9 cellular contexts compared by ENCODE assay signal in the genomic region with DNA sequence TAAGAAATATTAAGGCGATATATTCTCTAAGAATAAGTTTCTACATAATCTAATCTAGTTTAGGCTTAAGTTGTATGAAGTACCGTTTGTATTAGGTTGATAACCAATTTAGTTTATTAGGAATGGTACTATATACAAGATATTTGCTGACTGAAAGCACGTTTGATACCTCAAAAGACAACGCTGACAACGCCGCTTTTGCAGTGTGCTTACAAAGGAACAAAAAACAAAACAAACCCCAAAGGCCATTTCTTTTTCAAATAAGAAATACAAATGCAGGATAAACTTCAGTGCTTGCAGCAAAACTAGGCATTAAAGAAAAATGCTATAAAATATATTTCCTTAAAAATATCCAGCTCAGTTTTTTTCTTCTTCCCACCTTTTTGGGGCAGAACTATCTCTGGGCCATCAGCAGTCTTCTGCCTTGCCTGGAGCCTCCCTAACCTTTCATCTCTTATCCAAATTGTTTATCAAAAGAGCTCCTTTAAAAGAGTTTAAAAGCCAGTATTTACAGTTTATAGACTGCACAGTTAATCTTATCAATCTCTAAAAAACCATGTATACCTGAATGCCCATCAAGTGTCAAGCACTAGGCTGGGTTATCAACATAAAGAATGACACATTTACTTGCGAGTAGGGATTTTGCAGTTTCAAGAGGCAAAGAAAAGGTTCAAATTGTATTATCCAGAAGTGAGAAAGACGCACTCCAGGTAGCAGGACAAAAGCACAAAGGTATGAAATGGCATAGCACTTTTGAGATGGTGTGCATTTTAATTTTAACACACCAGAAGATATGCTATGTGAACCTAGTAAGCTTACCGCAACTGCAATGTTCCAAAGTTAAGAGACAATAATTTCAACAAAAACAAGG. TPM values are rescaled to one million over a fixed set of nuclear protein-coding genes. Genes with fewer than 3 reads are reported as not detected.
A peak's percentile ranks its signal among the peaks of the same experiment; 100 is the strongest.
DNase-seq lines count a peak whose midpoint lies in the region; ATAC-seq, FAIRE-seq and TF ChIP-seq lines count a peak whose summit lies in the region.
"Had no signal": no experiment of that assay in that cellular context is flagged by ENCODE, and none has a peak within 500 bp of the region (broad histone marks: within the 10 kb centered on the region; RNA-seq: fewer than 3 reads in every experiment).

No MANE protein-coding gene starts in this region.

- H3K4me3 ChIP-seq in A549 (peak overlapping the region; percentile 90; the same call in 2 of the 3 replicates), mucosa of stomach (ENCODE audit: low read length) (no peak overlapping the region)

- peak overlapping the region; percentile 99 to 100 (median 100) for H3K4me3 Mint-ChIP-seq in IgD-negative memory B cell
- H3K4me3 Mint-ChIP-seq in chondrocyte (ENCODE audit: unreplicated experiment): peak overlapping the region; percentile 100

- no peaks in the 10 kb centered on the region for H3K27me3 ChIP-seq in mucosa of stomach (ENCODE audit: control insufficient read depth, insufficient read depth, low read length)

- H3K36me3 Mint-ChIP-seq in IgD-negative memory B cell: peaks cover 8% of the 10 kb centered on the region
- H3K36me3 Mint-ChIP-seq in chondrocyte (ENCODE audit: low read depth): peaks cover 13% of the 10 kb centered on the region

- CTCF ChIA-PET in A549 (lab: Yijun Ruan, JAX): interaction anchor here (0.5 to 1.9 kb wide), 6 partner anchors 8 to 40 kb away, joined by 3 to 7 read pairs (median 4); no protein-coding TSS in a partner anchor

- H3K9ac ChIP-seq in mucosa of stomach (ENCODE audit: low read length): peak overlapping the region; percentile 100

- ATAC-seq in A549 (no peak), GM21529 (IDR thresholded peaks at IDR 0.05; ENCODE audit: unreplicated experiment) (no peak), GM18519 (IDR thresholded peaks at IDR 0.05; ENCODE audit: low FRiP score, unreplicated experiment) (no peak)

- no peak for DNase-seq in A549 (ENCODE audit: low read depth in 1 of 2, low spot score in 1 of 2)
- no peak for DNase-seq in chondrocyte (ENCODE audit: low spot score)
- DNase-seq in DMS79 (lab: John Stamatoyannopoulos, UW): no peak
- no peak for DNase-seq in DMS153 treated with DMSO at 0.1 percent for 48 hours (lab: John Stamatoyannopoulos, UW; ENCODE audit: unreplicated experiment)
- DNase-seq: NCI-H524 had no signal

- TF ChIP-seq EP300 in A549 (IDR thresholded peaks at IDR 0.05): no peak

- H3K4me1 ChIP-seq in A549 (peaks cover 45% of the 10 kb centered on the region), mucosa of stomach (ENCODE audit: control insufficient read depth, insufficient read depth, low read length) (peaks cover 30% of the 10 kb centered on the region)

- no peaks in the 10 kb centered on the region for H3K36me3 ChIP-seq in mucosa of stomach (ENCODE audit: control insufficient read depth, insufficient read depth, low read length)

- POLR2A ChIA-PET in A549 (lab: Yijun Ruan, JAX): interaction anchor here (0.6 to 10.5 kb wide), 2 partner anchors 10 to 27 kb away, joined by 3 to 132 read pairs; no protein-coding TSS in a partner anchor

- no peaks in the 10 kb centered on the region for H3K9me3 ChIP-seq in A549
- H3K9me3 ChIP-seq in mucosa of stomach (ENCODE audit: control insufficient read depth, low read length): no peaks in the 10 kb centered on the region

- peaks cover 28 to 43% (median 38%) of the 10 kb centered on the region in 3 donors for H3K4me1 Mint-ChIP-seq in IgD-negative memory B cell
- H3K4me1 Mint-ChIP-seq in chondrocyte (ENCODE audit: low read depth): peaks cover 52% of the 10 kb centered on the region

- TF ChIP-seq CTCF in A549 (IDR thresholded peaks at IDR 0.05) (no peak), chondrocyte (IDR thresholded peaks at IDR 0.05) (no peak)

- TF ChIP-seq POLR2A in A549 (IDR thresholded peaks at IDR 0.05; ENCODE audit: low read length): no peak

- H3K27ac ChIP-seq in A549: peak overlapping the region; percentile 99 to 100; a peak in 3 of 6 replicates

- H3K4me2 ChIP-seq in A549: peak overlapping the region; percentile 98

- TF ChIP-seq RAD21 in A549 (conservative IDR thresholded peaks at IDR 0.05 in 1 of 2, IDR thresholded peaks at IDR 0.05 in 1 of 2): no peak

- H3K9me3 Mint-ChIP-seq in IgD-negative memory B cell (peaks cover 0 to 10% (median 0%) of the 10 kb centered on the region in 3 donors), chondrocyte (ENCODE audit: low read depth) (no peaks in the 10 kb centered on the region)

- 69% methylated on average over 9 of the region's 9 CpGs for WGBS in A549 (ENCODE audit: missing lambda C conversion rate)

- H3K27me3 Mint-ChIP-seq in IgD-negative memory B cell: no peaks in the 10 kb centered on the region
- H3K27me3 Mint-ChIP-seq in chondrocyte (ENCODE audit: low read depth): no peaks in the 10 kb centered on the region

- FAIRE-seq in A549 (lab: Jason Lieb, UNC): no peak

- H3K27ac Mint-ChIP-seq in IgD-negative memory B cell (peak overlapping the region; percentile 100), chondrocyte (ENCODE audit: unreplicated experiment) (peak overlapping the region; percentile 100)

TF ChIP-seq in A549, 52 proteins besides CTCF, POLR2A, EP300 and RAD21:
- TF ChIP-seq FOSL2 (IDR thresholded peaks at IDR 0.05) (no peak), FOSL2 (CRISPR knock-in tag; IDR thresholded peaks at IDR 0.05) (no peak), RNF2 (IDR thresholded peaks at IDR 0.05; ENCODE audit: borderline replicate concordance, low read depth) (no peak), EHF (CRISPR knock-in tag; IDR thresholded peaks at IDR 0.05) (no peak)

RNA-seq across cellular contexts. Expression of gene KMT2E, which starts 4.1 kb away (rescaled TPM):
- polyA plus RNA-seq in A549 (2011; rRNA removed) (9.4 and 30.2 TPM in 2 replicates), A549 (2017; fragmentation: RNase III; extraction: RNeasy Plus Mini Kit Qiagen cat#74134 plus additional on column Dnase treatment) (17.2 to 23.4 TPM (median 19.3 TPM) in 3 replicates), IgD-negative memory B cell (239 TPM)
- 3.6 and 4.6 TPM in 2 replicates for polyA plus RNA-seq in A549 (2012; cell fraction: cytosol; rRNA removed)
- 4.9 and 13.6 TPM in 2 replicates for polyA plus RNA-seq in A549 (2012; cell fraction: nucleus; rRNA removed)
- polyA minus RNA-seq in A549 (2011; rRNA and poly(A)+ RNA removed): 56.7 and 57.6 TPM in 2 replicates
- total RNA-seq in chondrocyte: 59.6 to 63.1 TPM (median 59.9 TPM) in 3 replicates
